2 cellular contexts compared by ENCODE assay signal in genomic region chr1:20100632-20101355, GRCh38.
TF ChIP-seq lines count a peak whose summit lies in the region.

No MANE protein-coding gene starts in this region.

TF ChIP-seq in IMR-90, 13 proteins besides CTCF, POLR2A, EP300 and RAD21:
- TF ChIP-seq FOS (IDR thresholded peaks at IDR 0.05; ENCODE audit: low read depth, low read length) (no peak), MAFK (IDR thresholded peaks at IDR 0.05; ENCODE audit: low read depth, low read length) (no peak), SMC3 (IDR thresholded peaks at IDR 0.05; ENCODE audit: low read depth, low read length) (peak; percentile 47)

TF ChIP-seq in HepG2, 621 proteins besides CTCF, POLR2A, EP300 and RAD21:
- TF ChIP-seq ETV5 (CRISPR knock-in tag; IDR thresholded peaks at IDR 0.05; ENCODE audit: borderline replicate concordance) (peak; percentile 17; the same call in 1 of the 2 replicates), ZNF501 (CRISPR knock-in tag; IDR thresholded peaks at IDR 0.05) (0 out of 2 replicates have a peak, but pooled peaks have one; percentile 36), ZNF775 (CRISPR knock-in tag; IDR thresholded peaks at IDR 0.05; ENCODE audit: borderline replicate concordance) (no peak), ZFX (CRISPR knock-in tag; IDR thresholded peaks at IDR 0.05; ENCODE audit: low read depth) (0 out of 2 replicates have a peak, but pooled peaks have one; percentile 16), ZBED4 (CRISPR knock-in tag; IDR thresholded peaks at IDR 0.05; ENCODE audit: borderline replicate concordance) (no peak), HNF1B (CRISPR knock-in tag; IDR thresholded peaks at IDR 0.05) (peak; percentile 16; the same call in 1 of the 2 replicates), DR1 (CRISPR knock-in tag; IDR thresholded peaks at IDR 0.05) (no peak), FOXA1 (IDR thresholded peaks at IDR 0.05) (no peak), FOXA1 (CRISPR knock-in tag; IDR thresholded peaks at IDR 0.05) (peak; percentile 49; the same call in 1 of the 2 replicates), HCFC1 (IDR thresholded peaks at IDR 0.05; ENCODE audit: low read depth, low read length) (no peak), SMAD1 (CRISPR knock-in tag; IDR thresholded peaks at IDR 0.05; ENCODE audit: borderline replicate concordance, low read depth) (peak; percentile 34; the same call in 1 of the 2 replicates), ZBTB43 (CRISPR knock-in tag; conservative IDR thresholded peaks at IDR 0.05) (no peak), SMC3 (IDR thresholded peaks at IDR 0.05; ENCODE audit: low read length) (peak; percentile 79), RFX1 (IDR thresholded peaks at IDR 0.05) (no peak), ZNF253 (CRISPR knock-in tag; IDR thresholded peaks at IDR 0.05; ENCODE audit: borderline replicate concordance) (0 out of 2 replicates have a peak, but pooled peaks have one; percentile 23), GATAD2A (CRISPR knock-in tag; IDR thresholded peaks at IDR 0.05) (no peak), TSC22D2 (CRISPR knock-in tag; IDR thresholded peaks at IDR 0.05; ENCODE audit: borderline replicate concordance) (no peak), ZMYM4 (CRISPR knock-in tag; IDR thresholded peaks at IDR 0.05) (no peak), ARID3A (IDR thresholded peaks at IDR 0.05; ENCODE audit: low read depth, low read length) (no peak), SALL2 (CRISPR knock-in tag; IDR thresholded peaks at IDR 0.05) (0 out of 2 replicates have a peak, but pooled peaks have one; percentile 26), TEAD3 (CRISPR knock-in tag; optimal IDR thresholded peaks at IDR 0.05; ENCODE audit: borderline replicate concordance) (no peak), STAG1 (CRISPR knock-in tag; IDR thresholded peaks at IDR 0.05) (peak; percentile 78), ZNF468 (CRISPR knock-in tag; IDR thresholded peaks at IDR 0.05) (no peak), HOXA9 (CRISPR knock-in tag; IDR thresholded peaks at IDR 0.05; ENCODE audit: borderline replicate concordance) (no peak), ARHGAP35 (CRISPR knock-in tag; IDR thresholded peaks at IDR 0.05; ENCODE audit: borderline replicate concordance) (no peak), ZNF614 (CRISPR knock-in tag; IDR thresholded peaks at IDR 0.05; ENCODE audit: borderline replicate concordance) (peak; percentile 82; the same call in 1 of the 2 replicates), AHDC1 (CRISPR knock-in tag; IDR thresholded peaks at IDR 0.05; ENCODE audit: borderline replicate concordance) (no peak), ZNF331 (CRISPR knock-in tag; IDR thresholded peaks at IDR 0.05) (peak; percentile 37; the same call in 1 of the 2 replicates), NCOR1 (IDR thresholded peaks at IDR 0.05; ENCODE audit: borderline replicate concordance, low read length) (no peak), SSRP1 (CRISPR knock-in tag; IDR thresholded peaks at IDR 0.05) (no peak), ZNF792 (CRISPR knock-in tag; IDR thresholded peaks at IDR 0.05) (no peak), TCF7 (IDR thresholded peaks at IDR 0.05; ENCODE audit: low read depth) (no peak), MXI1 (IDR thresholded peaks at IDR 0.05; ENCODE audit: borderline replicate concordance, low read depth, low read length) (no peak), ZNF607 (CRISPR knock-in tag; IDR thresholded peaks at IDR 0.05; ENCODE audit: borderline replicate concordance) (no peak), SMARCE1 (IDR thresholded peaks at IDR 0.05; ENCODE audit: borderline replicate concordance) (no peak), POGZ (CRISPR knock-in tag; IDR thresholded peaks at IDR 0.05) (no peak)
- TF ChIP-seq, protein P1, sequence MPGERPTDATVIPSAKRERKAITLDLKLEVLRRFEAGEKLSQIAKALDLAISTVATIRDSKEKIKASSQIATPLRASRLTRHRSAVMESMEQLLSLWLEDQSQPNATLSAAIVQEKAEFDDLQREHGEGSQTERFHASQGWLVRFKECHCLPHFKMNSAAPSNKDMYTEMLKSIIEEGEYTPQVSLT (CRISPR knock-in tag; IDR thresholded peaks at IDR 0.05; ENCODE audit: borderline replicate concordance, low read depth): no peak
- TF ChIP-seq, protein P2, sequence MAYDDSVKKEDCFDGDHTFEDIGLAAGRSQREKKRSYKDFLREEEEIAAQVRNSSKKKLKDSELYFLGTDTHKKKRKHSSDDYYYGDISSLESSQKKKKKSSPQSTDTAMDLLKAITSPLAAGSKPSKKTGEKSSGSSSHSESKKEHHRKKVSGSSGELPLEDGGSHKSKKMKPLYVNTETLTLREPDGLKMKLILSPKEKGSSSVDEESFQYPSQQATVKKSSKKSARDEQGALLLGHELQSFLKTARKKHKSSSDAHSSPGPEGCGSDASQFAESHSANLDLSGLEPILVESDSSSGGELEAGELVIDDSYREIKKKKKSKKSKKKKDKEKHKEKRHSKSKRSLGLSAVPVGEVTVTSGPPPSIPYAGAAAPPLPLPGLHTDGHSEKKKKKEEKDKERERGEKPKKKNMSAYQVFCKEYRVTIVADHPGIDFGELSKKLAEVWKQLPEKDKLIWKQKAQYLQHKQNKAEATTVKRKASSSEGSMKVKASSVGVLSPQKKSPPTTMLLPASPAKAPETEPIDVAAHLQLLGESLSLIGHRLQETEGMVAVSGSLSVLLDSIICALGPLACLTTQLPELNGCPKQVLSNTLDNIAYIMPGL (CRISPR knock-in tag; IDR thresholded peaks at IDR 0.05; ENCODE audit: borderline replicate concordance in 1 of 2, low read depth in 1 of 2): 0 out of 4 replicates have a peak, but pooled peaks of 1 of the 2 experiments have one; percentile 22
- TF ChIP-seq, protein P3, sequence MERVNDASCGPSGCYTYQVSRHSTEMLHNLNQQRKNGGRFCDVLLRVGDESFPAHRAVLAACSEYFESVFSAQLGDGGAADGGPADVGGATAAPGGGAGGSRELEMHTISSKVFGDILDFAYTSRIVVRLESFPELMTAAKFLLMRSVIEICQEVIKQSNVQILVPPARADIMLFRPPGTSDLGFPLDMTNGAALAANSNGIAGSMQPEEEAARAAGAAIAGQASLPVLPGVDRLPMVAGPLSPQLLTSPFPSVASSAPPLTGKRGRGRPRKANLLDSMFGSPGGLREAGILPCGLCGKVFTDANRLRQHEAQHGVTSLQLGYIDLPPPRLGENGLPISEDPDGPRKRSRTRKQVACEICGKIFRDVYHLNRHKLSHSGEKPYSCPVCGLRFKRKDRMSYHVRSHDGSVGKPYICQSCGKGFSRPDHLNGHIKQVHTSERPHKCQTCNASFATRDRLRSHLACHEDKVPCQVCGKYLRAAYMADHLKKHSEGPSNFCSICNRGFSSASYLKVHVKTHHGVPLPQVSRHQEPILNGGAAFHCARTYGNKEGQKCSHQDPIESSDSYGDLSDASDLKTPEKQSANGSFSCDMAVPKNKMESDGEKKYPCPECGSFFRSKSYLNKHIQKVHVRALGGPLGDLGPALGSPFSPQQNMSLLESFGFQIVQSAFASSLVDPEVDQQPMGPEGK (CRISPR knock-in tag; IDR thresholded peaks at IDR 0.05): peak; percentile 40; the same call in 1 of the 2 replicates
TF ChIP-seq in HepG2: peak in this region for 14.
